In the genomic region with DNA sequence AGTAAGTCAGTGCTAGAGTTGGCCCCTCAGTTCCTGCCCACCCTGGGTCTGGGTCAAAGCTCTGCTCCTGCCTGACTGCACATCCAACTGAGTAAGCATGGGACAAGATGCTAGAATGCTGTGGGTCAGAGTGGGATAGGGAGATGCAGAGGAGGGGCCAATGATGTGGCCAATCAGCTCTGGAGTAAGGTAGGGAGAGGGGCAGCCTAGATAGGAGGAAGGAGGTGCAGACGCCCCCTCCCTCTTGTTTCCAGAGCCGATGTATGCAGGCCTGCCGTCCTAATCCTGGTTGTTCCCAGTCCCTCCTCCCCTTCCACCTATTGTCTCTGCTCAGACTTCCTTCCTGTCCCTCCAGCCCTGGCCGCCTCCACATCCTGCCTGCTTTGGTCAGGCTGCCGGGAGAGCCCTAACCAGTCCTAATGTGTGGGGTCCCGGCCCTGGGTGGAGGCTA, we compare ENCODE assay signal across 9 cellular contexts. TPM values are rescaled to one million over a fixed set of nuclear protein-coding genes. Genes with fewer than 3 reads are reported as not detected.
DNase-seq lines count a peak whose midpoint lies in the region; ATAC-seq and TF ChIP-seq lines count a peak whose summit lies in the region.
"Had no signal": no experiment of that assay in that cellular context is flagged by ENCODE, and none has a peak within 500 bp of the region (broad histone marks: within the 10 kb centered on the region; RNA-seq: fewer than 3 reads in every experiment).

No MANE protein-coding gene starts in this region.

- H3F3A ChIP-seq in SK-N-SH (replicated peaks; ENCODE audit: insufficient read depth): peaks cover 22% of the 10 kb centered on the region

- H3K4me1 ChIP-seq in SK-N-SH (ENCODE audit: control insufficient read depth in 1 of 2, insufficient read depth in 2 of 2, low read depth in 1 of 2, low read length in 1 of 2) (peaks cover 19 to 40% of the 10 kb centered on the region in 2 experiments; a peak in 3 of 4 replicates), neuron (ENCODE audit: insufficient read depth, low read length) (peaks cover 14% of the 10 kb centered on the region)

- TF ChIP-seq EP300 in SK-N-SH (IDR thresholded peaks at IDR 0.05; ENCODE audit: borderline replicate concordance in 1 of 2, low read depth in 1 of 2, low read length in 1 of 2): no peak

- peaks cover 20% of the 10 kb centered on the region; the same call in 1 of the 2 replicates for H3K79me2 ChIP-seq in SK-N-SH (ENCODE audit: insufficient read depth)

- POLR2A ChIA-PET in SK-N-SH (lab: Yijun Ruan, JAX): interaction anchor here (1.0 to 2.0 kb wide), 4 partner anchors 10 to 288 kb away, joined by 3 to 5 read pairs (median 4); partner anchors contain the start of gene RNF14

- H3K36me3 ChIP-seq in SK-N-SH (replicated peaks in 1 of 2; ENCODE audit: control insufficient read depth in 1 of 2, insufficient read depth in 2 of 2, low read length in 1 of 2) (peaks cover 8 to 18% of the 10 kb centered on the region in 2 experiments), neuron (ENCODE audit: insufficient read depth, low read length) (no peaks in the 10 kb centered on the region)

- no peak for ATAC-seq in HG03025 (IDR thresholded peaks at IDR 0.05; ENCODE audit: low FRiP score, unreplicated experiment)

- peak overlapping the region; percentile 69 for H3K4me2 ChIP-seq in SK-N-SH

- H3K27ac ChIP-seq in SK-N-SH (ENCODE audit: low read depth in 2 of 2, low read length in 1 of 2): peak overlapping the region; percentile 72 to 96

- DNase-seq in DMS153 (lab: John Stamatoyannopoulos, UW) (peak; percentile 11), SK-N-SH (peak; percentile 90), fibroblast of pulmonary artery (ENCODE audit: low read depth) (peak; percentile 92), HT-29 (ENCODE audit: low spot score) (no peak), cerebellar cortex (ENCODE audit: low spot score) (no peak)
- DNase-seq in activated effector memory CD4-positive, alpha-beta T cell treated with anti-CD3 and anti-CD28 coated beads, Interleukin-2, amount 50 U/mL, for 16 hours: no peak
- DNase-seq: stimulated activated CD4-positive, alpha-beta T cell treated with anti-CD3 and anti-CD28 coated beads, Interleukin-1b, Interleukin-23, amount 100 ng/mL, for 48 hours had no signal

- peak overlapping the region; percentile 52 to 55 for H3K4me3 ChIP-seq in SK-N-SH (ENCODE audit: low read depth in 2 of 2, low read length in 1 of 2)
- peak overlapping the region; percentile 67 for H3K4me3 ChIP-seq in fibroblast of pulmonary artery (replicated peaks; ENCODE audit: low read depth, low read length)
- peak overlapping the region; percentile 36 for H3K4me3 ChIP-seq in neuron (ENCODE audit: low read length)

- no peak for TF ChIP-seq RAD21 in SK-N-SH (IDR thresholded peaks at IDR 0.05; ENCODE audit: low read length)

- CTCF ChIA-PET in SK-N-SH (lab: Yijun Ruan, JAX): interaction anchor here (0.7 to 4.8 kb wide), 7 partner anchors 10 to 288 kb away, joined by 3 to 50 read pairs (median 8); partner anchors contain the start of gene RNF14

- H3K9me3 ChIP-seq in SK-N-SH (no peaks in the 10 kb centered on the region), neuron (ENCODE audit: low read length) (no peaks in the 10 kb centered on the region)

- no peaks in the 10 kb centered on the region for H3K9me2 ChIP-seq in SK-N-SH

- TF ChIP-seq CTCF in SK-N-SH (IDR thresholded peaks at IDR 0.05) (no peak), fibroblast of pulmonary artery (IDR thresholded peaks at IDR 0.05; ENCODE audit: low read length, missing control alignments) (no peak)

- H3K9ac ChIP-seq in SK-N-SH: peak overlapping the region; percentile 79

- H2AFZ ChIP-seq in SK-N-SH (ENCODE audit: low read depth): peak overlapping the region; percentile 81
- peak overlapping the region; percentile 26 for H2AFZ ChIP-seq in neuron (ENCODE audit: low read depth, low read length)

- H4K20me1 ChIP-seq in SK-N-SH (ENCODE audit: insufficient read depth): no peaks in the 10 kb centered on the region

- H3K27me3 ChIP-seq in SK-N-SH (ENCODE audit: insufficient read depth): no peaks in the 10 kb centered on the region
- H3K27me3 ChIP-seq in neuron (ENCODE audit: insufficient read depth, low read length): no peaks in the 10 kb centered on the region

- WGBS in SK-N-SH (ENCODE audit: low lambda C conversion rate): 19% methylated on average over 6 of the region's 6 CpGs

TF ChIP-seq in SK-N-SH, 30 proteins besides CTCF, POLR2A, EP300 and RAD21:
- TF ChIP-seq MXI1 (IDR thresholded peaks at IDR 0.05; ENCODE audit: low read depth, low read length) (peak; percentile 70), NFIC (IDR thresholded peaks at IDR 0.05; ENCODE audit: borderline replicate concordance) (no peak), SMC3 (IDR thresholded peaks at IDR 0.05; ENCODE audit: low read depth, low read length) (no peak), EZH2phosphoT487 (IDR thresholded peaks at IDR 0.05; ENCODE audit: borderline replicate concordance, low read depth) (no peak), GABPA (IDR thresholded peaks at IDR 0.05; ENCODE audit: low read depth) (peak; percentile 63), TAF1 (IDR thresholded peaks at IDR 0.05; ENCODE audit: borderline replicate concordance, low read depth, low read length) (peak; percentile 25; the same call in 1 of the 2 replicates), FOXJ3 (CRISPR knock-in tag; IDR thresholded peaks at IDR 0.05) (no peak), TCF12 (IDR thresholded peaks at IDR 0.05) (no peak), POLR2AphosphoS5 (IDR thresholded peaks at IDR 0.05; ENCODE audit: low read depth, low read length) (peak; percentile 83), ELF1 (IDR thresholded peaks at IDR 0.05) (no peak)
- TF ChIP-seq, protein P1, sequence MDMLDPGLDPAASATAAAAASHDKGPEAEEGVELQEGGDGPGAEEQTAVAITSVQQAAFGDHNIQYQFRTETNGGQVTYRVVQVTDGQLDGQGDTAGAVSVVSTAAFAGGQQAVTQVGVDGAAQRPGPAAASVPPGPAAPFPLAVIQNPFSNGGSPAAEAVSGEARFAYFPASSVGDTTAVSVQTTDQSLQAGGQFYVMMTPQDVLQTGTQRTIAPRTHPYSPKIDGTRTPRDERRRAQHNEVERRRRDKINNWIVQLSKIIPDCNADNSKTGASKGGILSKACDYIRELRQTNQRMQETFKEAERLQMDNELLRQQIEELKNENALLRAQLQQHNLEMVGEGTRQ (IDR thresholded peaks at IDR 0.05; ENCODE audit: borderline replicate concordance, low read depth, low read length): no peak

RNA-seq across cellular contexts. Expression of gene ARAP3, which starts 1.3 kb away (rescaled TPM):
- 5.5 and 6.5 TPM in 2 replicates for polyA plus RNA-seq in SK-N-SH (2012; rRNA removed)
- 2.8 and 4.6 TPM in 2 replicates for polyA plus RNA-seq in SK-N-SH (2012; cell fraction: cytosol; rRNA removed)
- polyA plus RNA-seq in SK-N-SH (2012; cell fraction: nucleus; rRNA removed): 31.5 and 41.8 TPM in 2 replicates
- total RNA-seq in HT-29 (2014; rRNA removed; shearing (Covaris generic)): 0.21 and 0.38 TPM in 2 replicates

RNA-seq across cellular contexts. Expression of gene FCHSD1, which starts 29.6 kb away (rescaled TPM):
- 49.2 and 58.3 TPM in 2 replicates for polyA plus RNA-seq in SK-N-SH (2012; rRNA removed)
- polyA plus RNA-seq in SK-N-SH (2012; cell fraction: cytosol; rRNA removed): 8.9 and 12.7 TPM in 2 replicates
- 382 and 466 TPM in 2 replicates for polyA plus RNA-seq in SK-N-SH (2012; cell fraction: nucleus; rRNA removed)
- total RNA-seq in HT-29 (2014; rRNA removed; shearing (Covaris generic)): 24.3 and 30.6 TPM in 2 replicates

RNA-seq across cellular contexts. Expression of gene RELL2, which starts 44.0 kb away (rescaled TPM):
- 15.6 and 16.1 TPM in 2 replicates for polyA plus RNA-seq in SK-N-SH (2012; rRNA removed)
- 8.0 and 12.2 TPM in 2 replicates for polyA plus RNA-seq in SK-N-SH (2012; cell fraction: cytosol; rRNA removed)
- polyA plus RNA-seq in SK-N-SH (2012; cell fraction: nucleus; rRNA removed): 46.7 and 59.2 TPM in 2 replicates
- total RNA-seq in HT-29 (2014; rRNA removed; shearing (Covaris generic)): 26.6 and 27.2 TPM in 2 replicates

RNA-seq across cellular contexts. Expression of gene HDAC3, which starts 44.1 kb away (rescaled TPM):
- 104 and 115 TPM in 2 replicates for polyA plus RNA-seq in SK-N-SH (2012; rRNA removed)
- 74.7 and 86.2 TPM in 2 replicates for polyA plus RNA-seq in SK-N-SH (2012; cell fraction: cytosol; rRNA removed)
- polyA plus RNA-seq in SK-N-SH (2012; cell fraction: nucleus; rRNA removed): 171 and 231 TPM in 2 replicates
- total RNA-seq in HT-29 (2014; rRNA removed; shearing (Covaris generic)): 69.8 and 84.9 TPM in 2 replicates

Comparison
In these comparisons a context has a peak if more than half of its experiments do, and no peak if none do; other contexts are left out.
1. DNase-seq: peak in DMS153 (single experiment), SK-N-SH (single experiment) and fibroblast of pulmonary artery (single experiment); none in HT-29 (single experiment), cerebellar cortex (single experiment) and activated effector memory CD4-positive, alpha-beta T cell treated with anti-CD3 and anti-CD28 coated beads, Interleukin-2, amount 50 U/mL, for 16 hours (single experiment).
2. Peak in every context shown above with its lines, with median percentiles within 50 percentile points of each other: H3K4me3 ChIP-seq.